In genomic region chr21:42496120-42496838, GRCh38 we compare ENCODE assay signal across 8 cellular contexts. TPM values are rescaled to one million over a fixed set of nuclear protein-coding genes. Genes with fewer than 3 reads are reported as not detected.
DNase-seq lines count a peak whose midpoint lies in the region; ATAC-seq and TF ChIP-seq lines count a peak whose summit lies in the region.

Gene RSPH1 (minus strand): TSS chr21:42496224. CDS start chr21:42496186, 38 bp downstream.

- ATAC-seq in HG02571 (IDR thresholded peaks at IDR 0.05; ENCODE audit: unreplicated experiment): peak; percentile 97

- H3K27me3 ChIP-seq in GM06990 (replicated peaks; ENCODE audit: control insufficient read depth, insufficient read depth, low read length) (no peaks in the 10 kb centered on the region), neutrophil (no peaks in the 10 kb centered on the region)

- TF ChIP-seq CTCF in GM06990 (IDR thresholded peaks at IDR 0.05; ENCODE audit: insufficient read depth, low read length, poor library complexity, severe bottlenecking) (no peak), NB4 (IDR thresholded peaks at IDR 0.05; ENCODE audit: low read depth, low read length) (no peak), neutrophil (IDR thresholded peaks at IDR 0.05) (peak; percentile 53)

- TF ChIP-seq POLR2A in NB4 (IDR thresholded peaks at IDR 0.05; ENCODE audit: extremely low read depth, insufficient read length): peak; percentile 28

- DNase-seq in GM06990 (ENCODE audit: extremely low read depth, insufficient read length) (peak; percentile 99), NB4 (ENCODE audit: low read depth) (peak; percentile 97), SK-N-DZ (ENCODE audit: low spot score) (peak; percentile 97), germinal center (ENCODE audit: low spot score) (peak; percentile 99), substantia nigra (lab: John Stamatoyannopoulos, UW) (peak; percentile 80 to 100 (median 100))
- DNase-seq in activated naive CD4-positive, alpha-beta T cell treated with anti-CD3 and anti-CD28 coated beads, Interleukin-2, amount 50 U/mL, for 16 hours: peak; percentile 100

- no peaks in the 10 kb centered on the region for H3K36me3 ChIP-seq in GM06990 (ENCODE audit: control insufficient read depth, insufficient read depth, low read length)
- H3K36me3 ChIP-seq in neutrophil: no peaks in the 10 kb centered on the region

- no peaks in the 10 kb centered on the region for H3K9me3 ChIP-seq in neutrophil

- H3K4me3 ChIP-seq in GM06990 (replicated peaks; ENCODE audit: low read depth, low read length) (peak within 1 kb of the TSS; percentile 77), NB4 (ENCODE audit: low read depth, low read length) (peak within 1 kb of the TSS; percentile 60), neutrophil (ENCODE audit: low read depth in 1 of 2, low read length in 1 of 2) (peak within 1 kb of the TSS; percentile 74 to 92)

- peaks cover 28 to 29% of the 10 kb centered on the region in 2 experiments for H3K4me1 ChIP-seq in neutrophil (ENCODE audit: control insufficient read depth in 1 of 2, insufficient read depth in 1 of 2, low read depth in 1 of 2, low read length in 1 of 2)

- H3K27ac ChIP-seq in neutrophil (peak within 1 kb of the TSS; percentile 76), substantia nigra (ENCODE audit: low read depth, low read length, poor library complexity, severe bottlenecking) (peak within 1 kb of the TSS; percentile 77)

RNA-seq across cellular contexts. Expression of gene RSPH1, which starts in this region (rescaled TPM):
- polyA plus RNA-seq in SK-N-DZ (2014; cell fraction: cytosol; rRNA removed): 0.03 and 0.85 TPM in 2 replicates
- polyA plus RNA-seq in SK-N-DZ (2014; cell fraction: nucleus; rRNA removed): 0.45 and 1.3 TPM in 2 replicates

Comparison
In these comparisons a context has a peak if more than half of its experiments do, and no peak if none do; other contexts are left out.
1. Peak in every context shown above with its lines: DNase-seq, ATAC-seq, H3K4me3 ChIP-seq and H3K27ac ChIP-seq.